1 cellular context compared by ENCODE assay signal in genomic region chr6:111854683-111855082, GRCh38.
TF ChIP-seq lines count a peak whose summit lies in the region.

No MANE protein-coding gene starts in this region.

TF ChIP-seq in GM23338, 12 proteins besides CTCF, POLR2A, EP300 and RAD21:
- TF ChIP-seq STAT1 (IDR thresholded peaks at IDR 0.05; ENCODE audit: unreplicated experiment) (no peak), EZH2phosphoT487 (IDR thresholded peaks at IDR 0.05; ENCODE audit: unreplicated experiment) (no peak), EZH2 (IDR thresholded peaks at IDR 0.05; ENCODE audit: low read depth, unreplicated experiment) (no peak), ZNF114 (CRISPR knock-in tag; IDR thresholded peaks at IDR 0.05) (no peak), ZNF331 (CRISPR knock-in tag; IDR thresholded peaks at IDR 0.05; ENCODE audit: low read depth) (no peak), POLR2AphosphoS5 (IDR thresholded peaks at IDR 0.05; ENCODE audit: low read depth) (no peak), ZNF462 (CRISPR knock-in tag; IDR thresholded peaks at IDR 0.05) (no peak)
- TF ChIP-seq, protein P1, sequence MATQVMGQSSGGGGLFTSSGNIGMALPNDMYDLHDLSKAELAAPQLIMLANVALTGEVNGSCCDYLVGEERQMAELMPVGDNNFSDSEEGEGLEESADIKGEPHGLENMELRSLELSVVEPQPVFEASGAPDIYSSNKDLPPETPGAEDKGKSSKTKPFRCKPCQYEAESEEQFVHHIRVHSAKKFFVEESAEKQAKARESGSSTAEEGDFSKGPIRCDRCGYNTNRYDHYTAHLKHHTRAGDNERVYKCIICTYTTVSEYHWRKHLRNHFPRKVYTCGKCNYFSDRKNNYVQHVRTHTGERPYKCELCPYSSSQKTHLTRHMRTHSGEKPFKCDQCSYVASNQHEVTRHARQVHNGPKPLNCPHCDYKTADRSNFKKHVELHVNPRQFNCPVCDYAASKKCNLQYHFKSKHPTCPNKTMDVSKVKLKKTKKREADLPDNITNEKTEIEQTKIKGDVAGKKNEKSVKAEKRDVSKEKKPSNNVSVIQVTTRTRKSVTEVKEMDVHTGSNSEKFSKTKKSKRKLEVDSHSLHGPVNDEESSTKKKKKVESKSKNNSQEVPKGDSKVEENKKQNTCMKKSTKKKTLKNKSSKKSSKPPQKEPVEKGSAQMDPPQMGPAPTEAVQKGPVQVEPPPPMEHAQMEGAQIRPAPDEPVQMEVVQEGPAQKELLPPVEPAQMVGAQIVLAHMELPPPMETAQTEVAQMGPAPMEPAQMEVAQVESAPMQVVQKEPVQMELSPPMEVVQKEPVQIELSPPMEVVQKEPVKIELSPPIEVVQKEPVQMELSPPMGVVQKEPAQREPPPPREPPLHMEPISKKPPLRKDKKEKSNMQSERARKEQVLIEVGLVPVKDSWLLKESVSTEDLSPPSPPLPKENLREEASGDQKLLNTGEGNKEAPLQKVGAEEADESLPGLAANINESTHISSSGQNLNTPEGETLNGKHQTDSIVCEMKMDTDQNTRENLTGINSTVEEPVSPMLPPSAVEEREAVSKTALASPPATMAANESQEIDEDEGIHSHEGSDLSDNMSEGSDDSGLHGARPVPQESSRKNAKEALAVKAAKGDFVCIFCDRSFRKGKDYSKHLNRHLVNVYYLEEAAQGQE (IDR thresholded peaks at IDR 0.05; ENCODE audit: unreplicated experiment) = no peak
